8 cellular contexts compared by ENCODE assay signal in the genomic region with DNA sequence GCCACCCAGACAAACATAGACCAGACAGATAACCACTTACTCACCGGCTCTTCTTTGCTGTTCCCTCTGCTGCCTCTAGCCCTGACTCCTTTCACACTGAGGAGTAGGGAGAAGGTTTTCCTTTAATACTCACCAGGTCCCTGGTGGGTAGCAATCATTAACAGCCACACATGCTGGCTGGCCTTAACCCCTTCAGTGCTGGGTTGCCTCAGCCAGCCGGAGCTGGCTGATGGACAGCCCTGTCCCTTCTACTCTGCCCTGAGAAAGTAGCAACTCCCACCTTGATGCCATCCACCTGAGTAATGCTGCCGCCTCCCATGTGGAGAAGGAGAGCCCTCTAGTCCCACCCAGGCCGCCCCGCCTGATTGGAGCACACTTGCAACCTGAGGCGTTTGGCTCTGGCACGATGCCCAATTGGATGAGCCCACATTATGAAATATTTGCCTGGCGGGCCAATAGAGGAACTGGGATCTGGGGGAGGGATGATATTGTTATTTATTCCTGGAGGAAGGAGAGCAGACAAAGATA.
DNase-seq lines count a peak whose midpoint lies in the region; ATAC-seq and TF ChIP-seq lines count a peak whose summit lies in the region.

No MANE protein-coding gene starts in this region.

- TF ChIP-seq CTCF in fibroblast of pulmonary artery (IDR thresholded peaks at IDR 0.05; ENCODE audit: low read length, missing control alignments) (no peak), ovary (IDR thresholded peaks at IDR 0.05) (no peak), chondrocyte (IDR thresholded peaks at IDR 0.05) (no peak)

- H3K27ac ChIP-seq in GM23248: 0 out of 2 replicates have a peak overlapping the region, but pooled peaks have one; percentile 5
- peak overlapping the region in 1 of 2 donors; percentile 8 for H3K27ac ChIP-seq in ovary

- no peak overlapping the region for H2AFZ ChIP-seq in GM23248

- H3K9ac ChIP-seq in GM23248: no peak overlapping the region

- H3K4me1 Mint-ChIP-seq in chondrocyte (ENCODE audit: low read depth): peaks cover 16% of the 10 kb centered on the region

- H3K27ac Mint-ChIP-seq in chondrocyte (ENCODE audit: unreplicated experiment): no peak overlapping the region

- peaks cover 51% of the 10 kb centered on the region for H3K27me3 Mint-ChIP-seq in chondrocyte (ENCODE audit: low read depth)

- WGBS in GM23248 (ENCODE audit: low coverage in 1 of 2, low lambda C conversion rate in 2 of 2, missing lambda C conversion rate in 2 of 2), 2 experiments: 65% methylated on average over 8 of the region's 8 CpGs
- 30 to 36% (median 34%) methylated on average over 8 of the region's 8 CpGs for WGBS in ovary, 3 donors

- H3K36me3 ChIP-seq in GM23248 (ENCODE audit: low read depth) (no peaks in the 10 kb centered on the region), ovary (no peaks in the 10 kb centered on the region)

- H3F3A ChIP-seq in GM23248 (ENCODE audit: insufficient read depth): peaks cover 16% of the 10 kb centered on the region

- in situ Hi-C loops in GM23248 (cut with MboI): no loop called here

- TF ChIP-seq POLR2A in ovary (IDR thresholded peaks at IDR 0.05): no peak

- intact Hi-C loops in ovary (cut with DNase I): no loop called here

- DNase-seq in GM23248 (peak; percentile 73), NCI-H526 (lab: John Stamatoyannopoulos, UW) (peak; percentile 83 to 84), fibroblast of pulmonary artery (ENCODE audit: low read depth) (peak; percentile 52), ovary (peak; percentile 78 to 87 (median 79)), amniotic stem cell (lab: John Stamatoyannopoulos, UW) (no peak), chondrocyte (ENCODE audit: low spot score) (no peak), pons (ENCODE audit: low spot score) (no peak)

- H3K27me3 ChIP-seq in GM23248 (replicated peaks; ENCODE audit: insufficient read depth) (no peaks in the 10 kb centered on the region), ovary (no peaks in the 10 kb centered on the region)

- no peak for ATAC-seq in GM21381 (IDR thresholded peaks at IDR 0.05; ENCODE audit: unreplicated experiment)

- peaks cover 17% of the 10 kb centered on the region; the same call in 1 of the 2 replicates for H3K79me2 ChIP-seq in GM23248 (ENCODE audit: insufficient read depth)

- H3K4me3 Mint-ChIP-seq in chondrocyte (ENCODE audit: unreplicated experiment): no peak overlapping the region

- H3K9me3 ChIP-seq in GM23248 (ENCODE audit: low read depth) (no peaks in the 10 kb centered on the region), ovary (no peaks in the 10 kb centered on the region)

- peaks cover 30% of the 10 kb centered on the region for H3K4me1 ChIP-seq in GM23248 (ENCODE audit: insufficient read depth)
- peaks cover 15% of the 10 kb centered on the region for H3K4me1 ChIP-seq in ovary (ENCODE audit: insufficient read depth)

- no peaks in the 10 kb centered on the region for H3K36me3 Mint-ChIP-seq in chondrocyte (ENCODE audit: low read depth)

- no peak overlapping the region for H3K4me3 ChIP-seq in GM23248
- H3K4me3 ChIP-seq in fibroblast of pulmonary artery (replicated peaks; ENCODE audit: low read depth, low read length): no peak overlapping the region
- no peak overlapping the region for H3K4me3 ChIP-seq in ovary

- no peaks in the 10 kb centered on the region for H3K9me3 Mint-ChIP-seq in chondrocyte (ENCODE audit: low read depth)

- no peak overlapping the region for H3K4me2 ChIP-seq in GM23248 (ENCODE audit: unreplicated experiment)

- H3K9me2 ChIP-seq in GM23248 (ENCODE audit: insufficient read depth): no peaks in the 10 kb centered on the region

- no peaks in the 10 kb centered on the region for H4K20me1 ChIP-seq in GM23248 (ENCODE audit: insufficient read depth)

- TF ChIP-seq EP300 in ovary (IDR thresholded peaks at IDR 0.05): no peak

Comparison
In these comparisons a context has a peak if more than half of its experiments do, and no peak if none do; other contexts are left out.
1. DNase-seq: peak in GM23248 (single experiment), NCI-H526 (2 of 2), fibroblast of pulmonary artery (single experiment) and ovary (5 of 5); none in amniotic stem cell (single experiment), chondrocyte (single experiment) and pons (single experiment).